8 cellular contexts compared by ENCODE assay signal in genomic region chr10:132065491-132066105, GRCh38. TPM values are rescaled to one million over a fixed set of nuclear protein-coding genes. Genes with fewer than 3 reads are reported as not detected.
A peak's percentile ranks its signal among the peaks of the same experiment; 100 is the strongest.
DNase-seq lines count a peak whose midpoint lies in the region; FAIRE-seq and TF ChIP-seq lines count a peak whose summit lies in the region.
"Had no signal": no experiment of that assay in that cellular context is flagged by ENCODE, and none has a peak within 500 bp of the region (broad histone marks: within the 10 kb centered on the region; RNA-seq: fewer than 3 reads in every experiment).

Gene JAKMIP3, plus strand, starts transcription at chr10:132065946. Its CDS starts 38,863 bp downstream, at chr10:132104809.

- POLR2A ChIA-PET in activated CD4-positive, alpha-beta memory T cell treated with anti-CD3 and anti-CD28 coated beads for 36 hours (lab: Charles Lee): no interaction called here

- peak within 1 kb of the TSS; percentile 51 for H3K4me3 Mint-ChIP-seq in activated CD4-positive, alpha-beta memory T cell treated with anti-CD3 and anti-CD28 coated beads for 36 hours
- H3K4me3 Mint-ChIP-seq: activated B cell treated with CpG ODN at 0.5 μM for 24 hours had no signal

- TF ChIP-seq CTCF in fibroblast of pulmonary artery (IDR thresholded peaks at IDR 0.05; ENCODE audit: low read length, missing control alignments): no peak

- H3K4me1 Mint-ChIP-seq in activated CD4-positive, alpha-beta memory T cell treated with anti-CD3 and anti-CD28 coated beads for 36 hours (ENCODE audit: low read depth): peaks cover 8% of the 10 kb centered on the region

- no peaks in the 10 kb centered on the region for H3K9me3 Mint-ChIP-seq in activated CD4-positive, alpha-beta memory T cell treated with anti-CD3 and anti-CD28 coated beads for 36 hours
- H3K9me3 Mint-ChIP-seq: activated B cell treated with CpG ODN at 0.5 μM for 24 hours had no signal

- intact Hi-C loops in activated CD4-positive, alpha-beta memory T cell treated with anti-CD3 and anti-CD28 coated beads for 36 hours (cut with micrococcal nuclease): no loop called here

- H3K4me3 ChIP-seq in fibroblast of pulmonary artery (replicated peaks; ENCODE audit: low read depth, low read length): peak within 1 kb of the TSS; percentile 64

- H3K27ac Mint-ChIP-seq in activated CD4-positive, alpha-beta memory T cell treated with anti-CD3 and anti-CD28 coated beads for 36 hours: no peak within 1 kb of the TSS
- H3K27ac Mint-ChIP-seq: activated B cell treated with CpG ODN at 0.5 μM for 24 hours had no signal

- H3K36me3 Mint-ChIP-seq in activated CD4-positive, alpha-beta memory T cell treated with anti-CD3 and anti-CD28 coated beads for 36 hours: no peaks in the 10 kb centered on the region

- DNase-seq in HCEC 1CT: peak; percentile 78
- no peak for DNase-seq in activated CD4-positive, alpha-beta memory T cell treated with anti-CD3 and anti-CD28 coated beads for 36 hours
- DNase-seq in fibroblast of pulmonary artery (ENCODE audit: low read depth): peak; percentile 91
- peak; percentile 73 for DNase-seq in myocyte (ENCODE audit: low read depth)
- DNase-seq in urothelium cell line (ENCODE audit: low spot score): peak; percentile 71
- no peak for DNase-seq in NCI-H2029 treated with DMSO at 0.1 percent for 48 hours (lab: John Stamatoyannopoulos, UW)
- DNase-seq in NOMO-1 treated with DMSO at 0.1 percent for 48 hours (lab: John Stamatoyannopoulos, UW; ENCODE audit: unreplicated experiment): no peak
- DNase-seq: activated B cell treated with CpG ODN at 0.5 μM for 24 hours had no signal

- H3K27me3 Mint-ChIP-seq in activated CD4-positive, alpha-beta memory T cell treated with anti-CD3 and anti-CD28 coated beads for 36 hours: peaks cover 4% of the 10 kb centered on the region

- CTCF ChIA-PET in activated CD4-positive, alpha-beta memory T cell treated with anti-CD3 and anti-CD28 coated beads for 36 hours (lab: Charles Lee): interaction anchor here (0.7 kb wide), 1 partner anchor 26 kb away, joined by 3 read pairs; no protein-coding TSS in a partner anchor

- FAIRE-seq in urothelium cell line (lab: Jason Lieb, UNC): no peak

RNA-seq across cellular contexts. Expression of gene JAKMIP3, which starts in this region (rescaled TPM):
- under 1 TPM; 0.77 to 0.95 TPM for total RNA-seq in activated CD4-positive, alpha-beta memory T cell treated with anti-CD3 and anti-CD28 coated beads for 36 hours
- total RNA-seq in myocyte: 0.05 and 0.11 TPM in 2 replicates
- polyA plus RNA-seq in myocyte (2012): 0.26 TPM

Comparison
In these comparisons a context has a peak if more than half of its experiments do, and no peak if none do; other contexts are left out.
1. Peak in DNase-seq in myocyte; RNA of the gene not detected or under 1 TPM.
2. DNase-seq: peak in HCEC 1CT (single experiment), fibroblast of pulmonary artery (single experiment) and urothelium cell line (single experiment); none in activated CD4-positive, alpha-beta memory T cell treated with anti-CD3 and anti-CD28 coated beads for 36 hours (single experiment), NCI-H2029 treated with DMSO at 0.1 percent for 48 hours (single experiment) and NOMO-1 treated with DMSO at 0.1 percent for 48 hours (single experiment).